ENCODE assay signal across 1 cellular context in the genomic region with DNA sequence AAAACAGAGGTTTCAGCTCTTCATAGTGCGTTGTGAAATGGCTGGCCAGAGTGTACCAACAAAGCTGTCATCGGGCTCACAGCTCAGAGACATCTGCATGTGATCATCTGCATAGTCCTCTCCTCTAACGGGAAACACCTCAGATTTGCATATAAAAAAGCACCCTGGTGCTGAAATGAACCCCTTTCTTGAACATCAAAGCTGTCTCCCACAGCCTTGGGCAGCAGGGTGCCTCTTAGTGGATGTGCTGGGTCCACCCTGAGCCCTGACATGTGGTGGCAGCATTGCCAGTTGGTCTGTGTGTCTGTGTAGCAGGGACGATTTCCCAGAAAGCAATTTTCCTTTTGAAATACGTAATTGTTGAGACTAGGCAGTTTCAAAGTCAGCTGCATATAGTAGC.
TF ChIP-seq lines count a peak whose summit lies in the region.

No MANE protein-coding gene starts in this region.

TF ChIP-seq in GM12878, 131 proteins besides CTCF, POLR2A, EP300 and RAD21 (continued from another document):
- TF ChIP-seq MXI1 (IDR thresholded peaks at IDR 0.05; ENCODE audit: low read depth, low read length), result no peak
- peak; percentile 67; the same call in 1 of the 2 replicates for TF ChIP-seq IRF4 (IDR thresholded peaks at IDR 0.05; ENCODE audit: low read depth, low read length)
- peak; percentile 31; the same call in 1 of the 2 replicates for TF ChIP-seq NFIC (IDR thresholded peaks at IDR 0.05; ENCODE audit: low read depth, low read length)
- TF ChIP-seq, protein P1, sequence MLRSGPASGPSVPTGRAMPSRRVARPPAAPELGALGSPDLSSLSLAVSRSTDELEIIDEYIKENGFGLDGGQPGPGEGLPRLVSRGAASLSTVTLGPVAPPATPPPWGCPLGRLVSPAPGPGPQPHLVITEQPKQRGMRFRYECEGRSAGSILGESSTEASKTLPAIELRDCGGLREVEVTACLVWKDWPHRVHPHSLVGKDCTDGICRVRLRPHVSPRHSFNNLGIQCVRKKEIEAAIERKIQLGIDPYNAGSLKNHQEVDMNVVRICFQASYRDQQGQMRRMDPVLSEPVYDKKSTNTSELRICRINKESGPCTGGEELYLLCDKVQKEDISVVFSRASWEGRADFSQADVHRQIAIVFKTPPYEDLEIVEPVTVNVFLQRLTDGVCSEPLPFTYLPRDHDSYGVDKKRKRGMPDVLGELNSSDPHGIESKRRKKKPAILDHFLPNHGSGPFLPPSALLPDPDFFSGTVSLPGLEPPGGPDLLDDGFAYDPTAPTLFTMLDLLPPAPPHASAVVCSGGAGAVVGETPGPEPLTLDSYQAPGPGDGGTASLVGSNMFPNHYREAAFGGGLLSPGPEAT (IDR thresholded peaks at IDR 0.05; ENCODE audit: low read depth), result peak; percentile 41; the same call in 1 of the 2 replicates
- peak; percentile 80 for TF ChIP-seq ATF7 (IDR thresholded peaks at IDR 0.05; ENCODE audit: low read depth)
- TF ChIP-seq CREB1 (IDR thresholded peaks at IDR 0.05; ENCODE audit: low read depth), result 0 out of 2 replicates have a peak, but pooled peaks have one; percentile 29
- TF ChIP-seq JUNB (IDR thresholded peaks at IDR 0.05), result peak; percentile 59
- TF ChIP-seq, protein P2, sequence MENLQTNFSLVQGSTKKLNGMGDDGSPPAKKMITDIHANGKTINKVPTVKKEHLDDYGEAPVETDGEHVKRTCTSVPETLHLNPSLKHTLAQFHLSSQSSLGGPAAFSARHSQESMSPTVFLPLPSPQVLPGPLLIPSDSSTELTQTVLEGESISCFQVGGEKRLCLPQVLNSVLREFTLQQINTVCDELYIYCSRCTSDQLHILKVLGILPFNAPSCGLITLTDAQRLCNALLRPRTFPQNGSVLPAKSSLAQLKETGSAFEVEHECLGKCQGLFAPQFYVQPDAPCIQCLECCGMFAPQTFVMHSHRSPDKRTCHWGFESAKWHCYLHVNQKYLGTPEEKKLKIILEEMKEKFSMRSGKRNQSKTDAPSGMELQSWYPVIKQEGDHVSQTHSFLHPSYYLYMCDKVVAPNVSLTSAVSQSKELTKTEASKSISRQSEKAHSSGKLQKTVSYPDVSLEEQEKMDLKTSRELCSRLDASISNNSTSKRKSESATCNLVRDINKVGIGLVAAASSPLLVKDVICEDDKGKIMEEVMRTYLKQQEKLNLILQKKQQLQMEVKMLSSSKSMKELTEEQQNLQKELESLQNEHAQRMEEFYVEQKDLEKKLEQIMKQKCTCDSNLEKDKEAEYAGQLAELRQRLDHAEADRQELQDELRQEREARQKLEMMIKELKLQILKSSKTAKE (IDR thresholded peaks at IDR 0.05; ENCODE audit: low read depth, poor library complexity, severe bottlenecking), result peak; percentile 64
- TF ChIP-seq STAT3 (IDR thresholded peaks at IDR 0.05; ENCODE audit: low read depth, low read length), result 0 out of 2 replicates have a peak, but pooled peaks have one; percentile 57
- TF ChIP-seq TAF1 (IDR thresholded peaks at IDR 0.05; ENCODE audit: borderline replicate concordance, low read depth, low read length), result 0 out of 2 replicates have a peak, but pooled peaks have one; percentile 18
- no peak for TF ChIP-seq TBL1XR1 (IDR thresholded peaks at IDR 0.05; ENCODE audit: low read depth, low read length)
- TF ChIP-seq, protein P3, sequence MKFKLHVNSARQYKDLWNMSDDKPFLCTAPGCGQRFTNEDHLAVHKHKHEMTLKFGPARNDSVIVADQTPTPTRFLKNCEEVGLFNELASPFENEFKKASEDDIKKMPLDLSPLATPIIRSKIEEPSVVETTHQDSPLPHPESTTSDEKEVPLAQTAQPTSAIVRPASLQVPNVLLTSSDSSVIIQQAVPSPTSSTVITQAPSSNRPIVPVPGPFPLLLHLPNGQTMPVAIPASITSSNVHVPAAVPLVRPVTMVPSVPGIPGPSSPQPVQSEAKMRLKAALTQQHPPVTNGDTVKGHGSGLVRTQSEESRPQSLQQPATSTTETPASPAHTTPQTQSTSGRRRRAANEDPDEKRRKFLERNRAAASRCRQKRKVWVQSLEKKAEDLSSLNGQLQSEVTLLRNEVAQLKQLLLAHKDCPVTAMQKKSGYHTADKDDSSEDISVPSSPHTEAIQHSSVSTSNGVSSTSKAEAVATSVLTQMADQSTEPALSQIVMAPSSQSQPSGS (IDR thresholded peaks at IDR 0.05; ENCODE audit: low read length), result 0 out of 2 replicates have a peak, but pooled peaks have one; percentile 43
- TF ChIP-seq TCF7 (IDR thresholded peaks at IDR 0.05; ENCODE audit: borderline replicate concordance), result peak; percentile 91
- peak; percentile 22; the same call in 1 of the 2 replicates for TF ChIP-seq SMC3 (IDR thresholded peaks at IDR 0.05; ENCODE audit: borderline replicate concordance, low read length)
